ENCODE assay signal across 22 cellular contexts in the genomic region with DNA sequence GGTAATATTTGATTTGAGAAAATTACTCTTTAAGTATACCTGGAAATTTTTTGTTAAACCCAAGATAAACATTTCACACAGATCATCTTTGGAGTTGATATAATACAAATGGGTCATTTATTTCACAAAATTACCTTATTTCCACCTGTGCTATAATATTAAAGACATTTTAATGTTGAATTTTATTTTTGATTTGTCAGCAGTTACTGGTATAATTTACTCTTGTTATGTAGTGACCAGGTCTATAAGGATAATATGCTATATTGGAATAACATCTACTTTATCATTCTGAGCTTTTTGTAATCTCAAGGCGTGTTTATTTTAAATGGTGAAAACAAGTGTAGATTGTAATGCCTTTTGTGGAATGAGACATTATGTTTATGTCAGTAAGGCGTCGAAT. TPM values are rescaled to one million over a fixed set of nuclear protein-coding genes. Genes with fewer than 3 reads are reported as not detected.
"Had no signal": no experiment of that assay in that cellular context is flagged by ENCODE, and none has a peak within 500 bp of the region (broad histone marks: within the 10 kb centered on the region; RNA-seq: fewer than 3 reads in every experiment).

No MANE protein-coding gene starts in this region.

- H3K36me3 ChIP-seq: MG63, SJSA1 had no signal

- H3K9me3 ChIP-seq: MG63, SJSA1 had no signal

- FAIRE-seq: RCC 7860 had no signal

- H3K27me3 ChIP-seq: MG63, SJSA1 had no signal

- DNase-seq: Karpas-422, KG1, MG63, NCI-H1092, NCI-H1105 treated with DMSO at 0.1 percent for 48 hours, NCI-H1417 treated with DMSO at 0.1 percent for 48 hours, NCI-H146, NCI-H1694 treated with DMSO at 0.1 percent for 48 hours, NCI-H2107, NCI-H2171, NCI-H226, NCI-H446, NCI-H510A, NCI-H524 treated with DMSO at 0.1 percent for 48 hours, NCI-H774, Right ventricle myocardium superior, RPMI8226, SIG-M5 had no signal

- H3K27ac ChIP-seq: SJSA1, SK-N-MC had no signal

- H3K4me3 ChIP-seq: MG63, SJSA1, SK-N-MC had no signal

RNA-seq across cellular contexts. Expression of gene PRKAR2B, which starts 26.6 kb away (rescaled TPM):
- total RNA-seq: HT-29 had no signal
